ENCODE assay signal across 2 cellular contexts in genomic region chr2:24049485-24050021, GRCh38.
TF ChIP-seq lines count a peak whose summit lies in the region.

Gene FKBP1B (plus strand): TSS chr2:24049741. CDS start chr2:24049850, 109 bp downstream.

TF ChIP-seq in IMR-90, 13 proteins besides CTCF, POLR2A, EP300 and RAD21:
- TF ChIP-seq CEBPB (IDR thresholded peaks at IDR 0.05; ENCODE audit: low read depth, low read length) (no peak), MAZ (IDR thresholded peaks at IDR 0.05; ENCODE audit: borderline replicate concordance, low read depth, low read length) (0 out of 2 replicates have a peak, but pooled peaks have one; percentile 31), MAFK (IDR thresholded peaks at IDR 0.05; ENCODE audit: low read depth, low read length) (no peak)

TF ChIP-seq in GM12878, 131 proteins besides CTCF, POLR2A, EP300 and RAD21:
- TF ChIP-seq RUNX3 (IDR thresholded peaks at IDR 0.05; ENCODE audit: low read length) (0 out of 2 replicates have a peak, but pooled peaks have one; percentile 39), BHLHE40 (IDR thresholded peaks at IDR 0.05; ENCODE audit: borderline replicate concordance in 1 of 2, low read depth in 2 of 2, low read length in 1 of 2) (no peak), SKIL (IDR thresholded peaks at IDR 0.05; ENCODE audit: low read depth, poor library complexity, severe bottlenecking) (no peak), MTA3 (IDR thresholded peaks at IDR 0.05; ENCODE audit: borderline replicate concordance, low read length) (no peak), PAX8 (IDR thresholded peaks at IDR 0.05) (no peak), ZNF592 (IDR thresholded peaks at IDR 0.05) (no peak), ZNF207 (IDR thresholded peaks at IDR 0.05; ENCODE audit: borderline replicate concordance) (no peak), JUNB (IDR thresholded peaks at IDR 0.05) (no peak), HCFC1 (IDR thresholded peaks at IDR 0.05; ENCODE audit: low read length) (no peak)
